In genomic region chr15:76342382-76343201, GRCh38 we compare ENCODE assay signal across 12 cellular contexts. TPM values are rescaled to one million over a fixed set of nuclear protein-coding genes. Genes with fewer than 3 reads are reported as not detected.
DNase-seq lines count a peak whose midpoint lies in the region; ATAC-seq, FAIRE-seq and TF ChIP-seq lines count a peak whose summit lies in the region.
"Had no signal": no experiment of that assay in that cellular context is flagged by ENCODE, and none has a peak within 500 bp of the region (broad histone marks: within the 10 kb centered on the region; RNA-seq: fewer than 3 reads in every experiment).

No MANE protein-coding gene starts in this region.

- over 99% methylated on average over 63 of the region's 87 CpGs for WGBS in HepG2 (ENCODE audit: low lambda C conversion rate)
- WGBS in right lobe of liver (ENCODE audit: insufficient coverage, low coverage, low lambda C conversion rate, missing lambda C conversion rate) = 31% methylated on average over 17 of the region's 87 CpGs
- WGBS in K562 (ENCODE audit: insufficient coverage, low coverage, missing lambda C conversion rate) = 99% methylated on average over 26 of the region's 87 CpGs
- 8 to 9% methylated on average over 54 to 87 of the region's 87 CpGs for WGBS in aorta, 2 donors

- H3K4me2 ChIP-seq in HepG2 (ENCODE audit: low read depth, low read length) (no peak overlapping the region), K562 (ENCODE audit: insufficient read depth, low read length) (no peak overlapping the region)

- DNase-seq in HepG2 (ENCODE audit: low spot score) (no peak), right lobe of liver (no peak), K562 (ENCODE audit: extremely low read depth in 1 of 4, low spot score in 3 of 4) (peak in 1 of 4 experiments; percentile 28), vagina (ENCODE audit: extremely low spot score in 2 of 2) (peak in 1 of 2 donors; percentile 60), aorta (no peak), dermis blood vessel endothelial cell (no peak), H54 (ENCODE audit: insufficient read length, low spot score) (no peak)
- DNase-seq: esophagus squamous epithelium, IMR-90, SW 1271 had no signal

- intact Hi-C loops in HepG2 (cut with micrococcal nuclease; ENCODE audit: unreplicated experiment) = no loop called here
- intact Hi-C loops in right lobe of liver (cut with DNase I) = no loop called here
- intact Hi-C loops in K562 (cut with micrococcal nuclease) = no loop called here
- intact Hi-C loops in vagina (cut with DNase I) = no loop called here
- intact Hi-C loops in aorta (cut with DNase I) = no loop called here

- H3K79me2 ChIP-seq in HepG2 (ENCODE audit: insufficient read depth, low read length) (peaks cover 21% of the 10 kb centered on the region), K562 (ENCODE audit: control insufficient read depth, insufficient read depth, low read length) (peaks cover 32% of the 10 kb centered on the region)

- FAIRE-seq in HepG2 (lab: Jason Lieb, UNC) = no peak
- FAIRE-seq in K562 (lab: Jason Lieb, UNC) = no peak
- no peak for FAIRE-seq in H54 (lab: Jason Lieb, UNC)

- H3K9ac ChIP-seq in HepG2 (ENCODE audit: insufficient read depth, low read depth, low read length) (no peak overlapping the region), K562 (ENCODE audit: insufficient read depth in 1 of 2, low read depth in 2 of 2, low read length in 2 of 2) (no peak overlapping the region), mucosa of rectum (ENCODE audit: low read depth in 1 of 2, low read length in 2 of 2) (no peak overlapping the region)

- POLR2A ChIA-PET in HepG2 (lab: Yijun Ruan, JAX) = no interaction called here
- POLR2A ChIA-PET in K562 (lab: Yijun Ruan, JAX) = interaction anchor here (1.7 to 2.6 kb wide), 2 partner anchors 12 kb away, joined by 9 to 10 read pairs; no protein-coding TSS in a partner anchor

- H3K4me1 ChIP-seq in HepG2 (ENCODE audit: insufficient read depth, low read length) = peaks cover 27% of the 10 kb centered on the region
- H3K4me1 ChIP-seq in right lobe of liver = peaks cover 0 to 54% (median 0%) of the 10 kb centered on the region in 4 donors
- peaks cover 0 to 42% of the 10 kb centered on the region in 2 experiments; a peak in 3 of 5 replicates for H3K4me1 ChIP-seq in K562 (replicated peaks in 1 of 2; ENCODE audit: control insufficient read depth in 2 of 2, insufficient read depth in 2 of 2, low read length in 2 of 2)
- H3K4me1 ChIP-seq in mucosa of rectum (ENCODE audit: control insufficient read depth in 2 of 2, insufficient read depth in 2 of 2, low read length in 2 of 2) = peaks cover 41 to 42% of the 10 kb centered on the region in 2 donors
- H3K4me1 ChIP-seq in vagina = peaks cover 62% of the 10 kb centered on the region
- H3K4me1 ChIP-seq in aorta (ENCODE audit: control insufficient read depth in 1 of 2, insufficient read depth in 2 of 2, low read length in 2 of 2) = no peaks in the 10 kb centered on the region

- TF ChIP-seq EP300 in HepG2 (IDR thresholded peaks at IDR 0.05; ENCODE audit: low read depth in 2 of 2, low read length in 2 of 2) = no peak
- no peak for TF ChIP-seq EP300 in HepG2 (CRISPR knock-in tag; IDR thresholded peaks at IDR 0.05; ENCODE audit: borderline replicate concordance)
- no peak for TF ChIP-seq EP300 in K562 (IDR thresholded peaks at IDR 0.05; ENCODE audit: low read length)

- TF ChIP-seq RAD21 in HepG2 (CRISPR knock-in tag; IDR thresholded peaks at IDR 0.05) (no peak), K562 (CRISPR knock-in tag; conservative IDR thresholded peaks at IDR 0.05 in 1 of 2, IDR thresholded peaks at IDR 0.05 in 1 of 2) (no peak)

- H4K20me1 ChIP-seq in HepG2 (ENCODE audit: insufficient read depth, low read length) (peaks cover 8% of the 10 kb centered on the region; the same call in 1 of the 2 replicates), K562 (replicated peaks; ENCODE audit: control insufficient read depth, insufficient read depth, low read length) (0 out of 2 replicates have a peak, but pooled peaks cover 6% of the 10 kb centered on the region)

- H2AFZ ChIP-seq in HepG2 (ENCODE audit: low read length) (no peak overlapping the region), K562 (ENCODE audit: low read depth, low read length) (no peak overlapping the region)

- H3K4me3 ChIP-seq in HepG2 (replicated peaks in 1 of 3; ENCODE audit: insufficient read depth in 1 of 3, low read depth in 2 of 3, low read length in 3 of 3) (no peak overlapping the region), right lobe of liver (no peak overlapping the region), K562 (no peak overlapping the region), mucosa of rectum (ENCODE audit: low read length in 2 of 2) (peak overlapping the region; percentile 13 to 39), vagina (peak overlapping the region; percentile 10 to 21), aorta (ENCODE audit: low read length in 2 of 2) (no peak overlapping the region)

- no peak for ATAC-seq in HepG2
- no peak for ATAC-seq in right lobe of liver
- ATAC-seq in K562 = no peak
- ATAC-seq in aorta (ENCODE audit: low FRiP score) = no peak
- ATAC-seq: activated naive CD4-positive, alpha-beta T cell treated with anti-CD3 and anti-CD28 coated beads, Interleukin-2, amount 50 U/mL, for 72 hours had no signal

- TF ChIP-seq CTCF in HepG2 (CRISPR knock-in tag; IDR thresholded peaks at IDR 0.05) = no peak
- TF ChIP-seq CTCF in right lobe of liver (IDR thresholded peaks at IDR 0.05) = no peak
- TF ChIP-seq CTCF in K562 (IDR thresholded peaks at IDR 0.05 in 2 of 3, conservative IDR thresholded peaks at IDR 0.05 in 1 of 3; ENCODE audit: insufficient read depth in 2 of 3, low read depth in 1 of 3, low read length in 3 of 3) = no peak
- no peak for TF ChIP-seq CTCF in vagina (IDR thresholded peaks at IDR 0.05)

- in situ Hi-C loops in HepG2 (cut with HindIII; ENCODE audit: extremely low pct_ligation_motif_present, low pct_unique_long_range_greater_than_20kb) (no loop called here), K562 (cut with MboI) (no loop called here)

- no TSS peak for BruUV-seq in HepG2 (replicated peaks; lab: Mats Ljungman, UMichigan)
- BruUV-seq in K562 (replicated peaks; lab: Mats Ljungman, UMichigan) = no TSS peak

- CTCF ChIA-PET in HepG2 (lab: Yijun Ruan, JAX; ENCODE audit: low intra/inter-chr PET ratio, low total read pairs) (no interaction called here), K562 (lab: Yijun Ruan, JAX; ENCODE audit: low intra/inter-chr PET ratio) (no interaction called here)

- H3K9me3 ChIP-seq in HepG2 (ENCODE audit: low read length) = no peaks in the 10 kb centered on the region
- no peaks in the 10 kb centered on the region for H3K9me3 ChIP-seq in right lobe of liver
- no peaks in the 10 kb centered on the region; the same call in 1 of the 2 replicates for H3K9me3 ChIP-seq in K562 (replicated peaks; ENCODE audit: control insufficient read depth, insufficient read depth, low read depth, low read length)
- no peaks in the 10 kb centered on the region for H3K9me3 ChIP-seq in mucosa of rectum (ENCODE audit: control insufficient read depth in 2 of 2, low read length in 2 of 2)
- H3K9me3 ChIP-seq in vagina = no peaks in the 10 kb centered on the region
- H3K9me3 ChIP-seq in aorta (ENCODE audit: control insufficient read depth, low read length) = no peaks in the 10 kb centered on the region
- H3K9me3 ChIP-seq: esophagus squamous epithelium had no signal

- TF ChIP-seq POLR2A in HepG2 (IDR thresholded peaks at IDR 0.05; ENCODE audit: insufficient read depth in 1 of 2, low read depth in 2 of 2, low read length in 2 of 2) (no peak), right lobe of liver (IDR thresholded peaks at IDR 0.05) (no peak), K562 (conservative IDR thresholded peaks at IDR 0.05) (no peak), vagina (IDR thresholded peaks at IDR 0.05) (no peak), H54 (IDR thresholded peaks at IDR 0.05; ENCODE audit: low read depth, low read length) (no peak)

- no peaks in the 10 kb centered on the region for H3K27me3 ChIP-seq in HepG2 (ENCODE audit: control insufficient read depth in 1 of 2, insufficient read depth in 2 of 2, low read length in 2 of 2)
- H3K27me3 ChIP-seq in right lobe of liver = peaks cover 6 to 69% of the 10 kb centered on the region in 2 donors
- H3K27me3 ChIP-seq in K562 (ENCODE audit: control insufficient read depth in 2 of 2, insufficient read depth in 2 of 2, low read length in 2 of 2) = no peaks in the 10 kb centered on the region
- H3K27me3 ChIP-seq in mucosa of rectum (ENCODE audit: control insufficient read depth in 2 of 2, insufficient read depth in 2 of 2, low read length in 2 of 2) = peaks cover 57 to 70% of the 10 kb centered on the region in 2 donors
- H3K27me3 ChIP-seq in vagina = peaks cover 4% of the 10 kb centered on the region
- H3K27me3 ChIP-seq in aorta (ENCODE audit: control insufficient read depth in 1 of 2, insufficient read depth in 2 of 2, low read length in 1 of 2) = no peaks in the 10 kb centered on the region

- peaks cover 6 to 24% of the 10 kb centered on the region in 2 experiments; a peak in 4 of 5 replicates for H3K36me3 ChIP-seq in HepG2 (replicated peaks in 1 of 2; ENCODE audit: control insufficient read depth in 1 of 2, insufficient read depth in 2 of 2, low read length in 2 of 2)
- H3K36me3 ChIP-seq in right lobe of liver = no peaks in the 10 kb centered on the region
- H3K36me3 ChIP-seq in K562 (ENCODE audit: control insufficient read depth, insufficient read depth, low read length) = peaks cover 53% of the 10 kb centered on the region
- no peaks in the 10 kb centered on the region for H3K36me3 ChIP-seq in mucosa of rectum (ENCODE audit: control insufficient read depth in 2 of 2, insufficient read depth in 2 of 2, low read length in 2 of 2)
- no peaks in the 10 kb centered on the region for H3K36me3 ChIP-seq in vagina
- no peaks in the 10 kb centered on the region for H3K36me3 ChIP-seq in aorta (ENCODE audit: control insufficient read depth in 1 of 2, insufficient read depth in 2 of 2, low read length in 1 of 2)
- H3K36me3 ChIP-seq: esophagus squamous epithelium had no signal

- H3K9me1 ChIP-seq in K562 (ENCODE audit: control insufficient read depth, insufficient read depth, low read length) = no peaks in the 10 kb centered on the region

- H3K27ac ChIP-seq in HepG2 (ENCODE audit: extremely low read length, insufficient read depth, low read length) (no peak overlapping the region), right lobe of liver (no peak overlapping the region), K562 (ENCODE audit: extremely low read depth, low read depth, low read length) (no peak overlapping the region), mucosa of rectum (ENCODE audit: low read depth in 2 of 2, low read length in 2 of 2) (peak overlapping the region in 1 of 2 donors; percentile 26), vagina (peak overlapping the region; percentile 15), aorta (ENCODE audit: low read depth in 1 of 2, low read length in 2 of 2) (no peak overlapping the region)
- H3K27ac ChIP-seq: esophagus squamous epithelium had no signal

RNA-seq across cellular contexts. Expression of gene ISL2, which starts 6.0 kb away (rescaled TPM):
- total RNA-seq in HepG2 (2016; rRNA removed; fragmentation: Illumina TruSeq; extraction: Trizol) = 2.5 and 5.1 TPM in 2 replicates
- total RNA-seq in HepG2 (2016; cell fraction: cytosol; rRNA removed; fragmentation: Illumina TruSeq; extraction: Trizol; ENCODE audit: low read depth) = 1.5 and 2.1 TPM in 2 replicates
- total RNA-seq in HepG2 (2016; cell fraction: insoluble cytoplasmic fraction; rRNA removed; fragmentation: Illumina TruSeq; extraction: Trizol) = 3.0 and 4.9 TPM in 2 replicates
- 2.9 and 3.6 TPM in 2 replicates for total RNA-seq in HepG2 (2016; cell fraction: membrane; rRNA removed; fragmentation: Illumina TruSeq; extraction: Trizol)
- total RNA-seq in HepG2 (2016; cell fraction: nucleus; rRNA removed; fragmentation: Illumina TruSeq; extraction: Trizol) = 5.5 and 5.8 TPM in 2 replicates
- 4.3 and 6.3 TPM in 2 replicates for polyA plus RNA-seq in HepG2 (2011; rRNA removed)
- 3.7 and 5.2 TPM in 2 replicates for polyA plus RNA-seq in HepG2 (2011; cell fraction: cytosol; rRNA removed)
- 40.9 and 48.7 TPM in 2 replicates for polyA plus RNA-seq in HepG2 (2011; cell fraction: nucleus; rRNA removed)
- polyA plus RNA-seq in HepG2 (2012) = 3.6 and 6.5 TPM in 2 replicates
- 1.7 and 2.0 TPM in 2 replicates for polyA plus RNA-seq in HepG2 (2016; cell fraction: cytosol; fragmentation: Illumina TruSeq; extraction: Trizol; ENCODE audit: low read depth)
- 3.6 and 3.7 TPM in 2 replicates for polyA plus RNA-seq in HepG2 (2016; cell fraction: insoluble cytoplasmic fraction; fragmentation: Illumina TruSeq; extraction: Trizol; ENCODE audit: low read depth)
- 1.8 and 2.1 TPM in 2 replicates for polyA plus RNA-seq in HepG2 (2016; cell fraction: membrane; fragmentation: Illumina TruSeq; extraction: Trizol; ENCODE audit: low read depth)
- 13.2 TPM in 2 replicates for polyA plus RNA-seq in HepG2 (2016; cell fraction: nucleus; fragmentation: Illumina TruSeq; extraction: Trizol; ENCODE audit: insufficient read depth, low read depth)
- polyA minus RNA-seq in HepG2 (2011; rRNA and poly(A)+ RNA removed; ENCODE audit: low replicate concordance) = 1.7 and 9.6 TPM in 2 replicates
- 4.3 and 7.4 TPM in 2 replicates for polyA minus RNA-seq in HepG2 (2011; cell fraction: cytosol; rRNA and poly(A)+ RNA removed)
- 8.9 and 12.7 TPM in 2 replicates for polyA minus RNA-seq in HepG2 (2011; cell fraction: nucleus; rRNA and poly(A)+ RNA removed)
- not detected for total RNA-seq in right lobe of liver
- 15.2 and 35.8 TPM in 2 replicates for total RNA-seq in K562 (2011; cell fraction: chromatin; rRNA removed; ENCODE audit: low replicate concordance)
- 27.8 and 28.4 TPM in 2 replicates for total RNA-seq in K562 (2011; cell fraction: nucleolus; rRNA removed)
- 14.1 and 16.9 TPM in 2 replicates for total RNA-seq in K562 (2011; cell fraction: nucleoplasm; rRNA removed)
- total RNA-seq in K562 (2014; rRNA removed) = 15.7 and 16.7 TPM in 2 replicates
- 2.9 and 3.4 TPM in 2 replicates for total RNA-seq in K562 (2014; rRNA removed; fragmentation: Illumina TruSeq; extraction: Trizol)
- 4.7 and 4.8 TPM in 2 replicates for total RNA-seq in K562 (2015; rRNA removed; fragmentation: Illumina TruSeq; extraction: Trizol)
- total RNA-seq in K562 (2021) = 17.6 and 23.7 TPM in 2 replicates
- polyA plus RNA-seq in K562 (2011; rRNA removed) = 4.0 and 5.7 TPM in 2 replicates
- polyA plus RNA-seq in K562 (2011; cell fraction: cytosol; rRNA removed) = 11.2 and 13.3 TPM in 2 replicates
- polyA plus RNA-seq in K562 (2011; cell fraction: nucleus; rRNA removed) = 44.7 and 63.1 TPM in 2 replicates
- polyA plus RNA-seq in K562 (2012) = 7.7 and 17.9 TPM in 2 replicates
- 4.0 and 9.0 TPM in 2 replicates for polyA plus RNA-seq in K562 (2014; fragmentation: Illumina TruSeq; extraction: Trizol)
- polyA plus RNA-seq in K562 (2014; fragmentation: Nextera tagmentation; extraction: Ambion mirVana) = under 1 TPM; 0.15 to 0.35 TPM
- polyA plus RNA-seq in K562 (2014; rRNA removed) = 16.7 and 17.0 TPM in 2 replicates
- polyA minus RNA-seq in K562 (2011; rRNA and poly(A)+ RNA removed) = 3.1 and 3.9 TPM in 2 replicates
- polyA minus RNA-seq in K562 (2011; cell fraction: cytosol; rRNA and poly(A)+ RNA removed) = 4.4 and 9.8 TPM in 2 replicates
- 16.2 and 19.0 TPM in 2 replicates for polyA minus RNA-seq in K562 (2011; cell fraction: nucleus; rRNA and poly(A)+ RNA removed)
- total RNA-seq in vagina = 2.0 TPM
- not detected for total RNA-seq in aorta
- not detected for polyA plus RNA-seq in aorta
- total RNA-seq in dermis blood vessel endothelial cell = 0.56 and 1.2 TPM in 2 replicates
- total RNA-seq: activated naive CD4-positive, alpha-beta T cell treated with anti-CD3 and anti-CD28 coated beads, Interleukin-2, amount 50 U/mL, for 72 hours had no signal

RNA-seq across cellular contexts. Expression of gene ETFA, which starts 31.3 kb away (rescaled TPM):
- total RNA-seq in HepG2 (2016; rRNA removed; fragmentation: Illumina TruSeq; extraction: Trizol) (396 and 456 TPM in 2 replicates), right lobe of liver (100 to 1,000 TPM; 208 to 302 (median 274) TPM), K562 (2014; rRNA removed) (161 and 191 TPM in 2 replicates), K562 (2014; rRNA removed; fragmentation: Illumina TruSeq; extraction: Trizol) (312 and 341 TPM in 2 replicates), K562 (2015; rRNA removed; fragmentation: Illumina TruSeq; extraction: Trizol) (210 and 240 TPM in 2 replicates), K562 (2021) (258 and 263 TPM in 2 replicates), vagina (97.5 TPM), aorta (10 to 100 TPM; 76.0 to 81.0 TPM), dermis blood vessel endothelial cell (165 and 183 TPM in 2 replicates)
- total RNA-seq in HepG2 (2016; cell fraction: cytosol; rRNA removed; fragmentation: Illumina TruSeq; extraction: Trizol; ENCODE audit: low read depth) = 368 and 410 TPM in 2 replicates
- 386 and 515 TPM in 2 replicates for total RNA-seq in HepG2 (2016; cell fraction: insoluble cytoplasmic fraction; rRNA removed; fragmentation: Illumina TruSeq; extraction: Trizol)
- 164 and 175 TPM in 2 replicates for total RNA-seq in HepG2 (2016; cell fraction: membrane; rRNA removed; fragmentation: Illumina TruSeq; extraction: Trizol)
- total RNA-seq in HepG2 (2016; cell fraction: nucleus; rRNA removed; fragmentation: Illumina TruSeq; extraction: Trizol) = 159 and 170 TPM in 2 replicates
- polyA plus RNA-seq in HepG2 (2011; rRNA removed) (221 and 291 TPM in 2 replicates), K562 (2011; rRNA removed) (394 and 543 TPM in 2 replicates), K562 (2014; fragmentation: Illumina TruSeq; extraction: Trizol) (232 and 238 TPM in 2 replicates), K562 (2014; fragmentation: Nextera tagmentation; extraction: Ambion mirVana) (100 to 1,000 TPM; 130 to 134 TPM), K562 (2014; rRNA removed) (200 and 253 TPM in 2 replicates), aorta (100 to 1,000 TPM in 1 of 2 donors, 10 to 100 TPM in 1; 81.0 to 152 TPM)
- polyA plus RNA-seq in HepG2 (2011; cell fraction: cytosol; rRNA removed) = 171 and 237 TPM in 2 replicates
- 66.6 and 86.3 TPM in 2 replicates for polyA plus RNA-seq in HepG2 (2011; cell fraction: nucleus; rRNA removed)
- 209 and 241 TPM in 2 replicates for polyA plus RNA-seq in HepG2 (2012)
- 67.4 and 75.2 TPM in 2 replicates for polyA plus RNA-seq in HepG2 (2016; cell fraction: cytosol; fragmentation: Illumina TruSeq; extraction: Trizol; ENCODE audit: low read depth)
- polyA plus RNA-seq in HepG2 (2016; cell fraction: insoluble cytoplasmic fraction; fragmentation: Illumina TruSeq; extraction: Trizol; ENCODE audit: low read depth) = 426 and 472 TPM in 2 replicates
- polyA plus RNA-seq in HepG2 (2016; cell fraction: membrane; fragmentation: Illumina TruSeq; extraction: Trizol; ENCODE audit: low read depth) = 74.9 and 81.8 TPM in 2 replicates
- polyA plus RNA-seq in HepG2 (2016; cell fraction: nucleus; fragmentation: Illumina TruSeq; extraction: Trizol; ENCODE audit: insufficient read depth, low read depth) = 213 and 215 TPM in 2 replicates
- polyA minus RNA-seq in HepG2 (2011; rRNA and poly(A)+ RNA removed; ENCODE audit: low replicate concordance) = 123 and 181 TPM in 2 replicates
- polyA minus RNA-seq in HepG2 (2011; cell fraction: cytosol; rRNA and poly(A)+ RNA removed) = 116 and 138 TPM in 2 replicates
- 103 and 120 TPM in 2 replicates for polyA minus RNA-seq in HepG2 (2011; cell fraction: nucleus; rRNA and poly(A)+ RNA removed)
- 146 and 261 TPM in 2 replicates for total RNA-seq in K562 (2011; cell fraction: chromatin; rRNA removed; ENCODE audit: low replicate concordance)
- 96.2 and 100 TPM in 2 replicates for total RNA-seq in K562 (2011; cell fraction: nucleolus; rRNA removed)
- total RNA-seq in K562 (2011; cell fraction: nucleoplasm; rRNA removed) = 157 and 209 TPM in 2 replicates
- polyA plus RNA-seq in K562 (2011; cell fraction: cytosol; rRNA removed) = 152 and 278 TPM in 2 replicates
- 72.1 and 126 TPM in 2 replicates for polyA plus RNA-seq in K562 (2011; cell fraction: nucleus; rRNA removed)
- polyA plus RNA-seq in K562 (2012) = 193 and 269 TPM in 2 replicates
- polyA minus RNA-seq in K562 (2011; rRNA and poly(A)+ RNA removed) = 348 and 381 TPM in 2 replicates
- polyA minus RNA-seq in K562 (2011; cell fraction: cytosol; rRNA and poly(A)+ RNA removed) = 108 and 109 TPM in 2 replicates
- 49.1 and 73.3 TPM in 2 replicates for polyA minus RNA-seq in K562 (2011; cell fraction: nucleus; rRNA and poly(A)+ RNA removed)

Comparison
In these comparisons a context has a peak if more than half of its experiments do, and no peak if none do; other contexts are left out.
1. H3K4me3 ChIP-seq: peak in mucosa of rectum (2 of 2) and vagina (2 of 2); none in HepG2 (0 of 3), right lobe of liver (0 of 3), K562 (single experiment) and aorta (0 of 2).
2. Of the 241 proteins assayed by ChIP-seq in both HepG2 and K562: peak only in HepG2: none; only in K562: POLR2G and ZBTB33; in both: RBFOX2; in neither: 238.